8 cellular contexts compared by ENCODE assay signal in genomic region chr2:109129356-109129920, GRCh38. TPM values are rescaled to one million over a fixed set of nuclear protein-coding genes. Genes with fewer than 3 reads are reported as not detected.
DNase-seq lines count a peak whose midpoint lies in the region; ATAC-seq, FAIRE-seq and TF ChIP-seq lines count a peak whose summit lies in the region.

No MANE protein-coding gene starts in this region.

- peaks cover 10% of the 10 kb centered on the region for H3F3A ChIP-seq in smooth muscle cell (ENCODE audit: low read depth)

- no peaks in the 10 kb centered on the region for H3K36me3 Mint-ChIP-seq in astrocyte (ENCODE audit: low read depth, unreplicated experiment)

- TF ChIP-seq CTCF in LNCaP clone FGC (IDR thresholded peaks at IDR 0.05; ENCODE audit: control insufficient read depth, extremely low read depth, insufficient read depth) (no peak), astrocyte (IDR thresholded peaks at IDR 0.05; ENCODE audit: insufficient read depth, low read depth, low read length) (no peak), smooth muscle cell (IDR thresholded peaks at IDR 0.05; ENCODE audit: borderline replicate concordance, insufficient read depth, poor library complexity, severe bottlenecking) (no peak)

- H3K36me3 ChIP-seq in astrocyte (ENCODE audit: insufficient read depth, low read length): no peaks in the 10 kb centered on the region
- no peaks in the 10 kb centered on the region for H3K36me3 ChIP-seq in iPS-20b (ENCODE audit: insufficient read depth, low read depth, low read length)
- no peaks in the 10 kb centered on the region for H3K36me3 ChIP-seq in smooth muscle cell (ENCODE audit: low read depth)

- WGBS in smooth muscle cell (ENCODE audit: low lambda C conversion rate): 3% methylated on average over 68 of the region's 70 CpGs

- H3K4me2 ChIP-seq in astrocyte (ENCODE audit: low read length) (peak overlapping the region; percentile 94), smooth muscle cell (peak overlapping the region; percentile 87)

- no peaks in the 10 kb centered on the region for H3K9me3 Mint-ChIP-seq in astrocyte (ENCODE audit: unreplicated experiment)

- H3K79me2 ChIP-seq in astrocyte (ENCODE audit: insufficient read depth, low read length) (peaks cover 48% of the 10 kb centered on the region), smooth muscle cell (ENCODE audit: low read depth) (peaks cover 46% of the 10 kb centered on the region)

- DNase-seq in LNCaP clone FGC (ENCODE audit: low read depth) (no peak), astrocyte (ENCODE audit: low read depth) (peak; percentile 21), smooth muscle cell (lab: John Stamatoyannopoulos, UW; ENCODE audit: unreplicated experiment) (no peak), NCI-H1105 treated with DMSO at 0.1 percent for 48 hours (lab: John Stamatoyannopoulos, UW) (no peak), AML-193 (lab: John Stamatoyannopoulos, UW) (no peak)

- H2AFZ ChIP-seq in astrocyte (ENCODE audit: low read depth, low read length) (peak overlapping the region; percentile 88), smooth muscle cell (ENCODE audit: low read depth) (no peak overlapping the region)

- no peak overlapping the region for H3K27ac Mint-ChIP-seq in astrocyte (ENCODE audit: unreplicated experiment)

- H3K9me3 ChIP-seq in astrocyte (ENCODE audit: insufficient read depth, low read depth, low read length) (no peaks in the 10 kb centered on the region), iPS-20b (ENCODE audit: insufficient read depth, low read depth, low read length) (no peaks in the 10 kb centered on the region), smooth muscle cell (replicated peaks; ENCODE audit: low read depth) (no peaks in the 10 kb centered on the region)

- H3K27me3 ChIP-seq in astrocyte (ENCODE audit: insufficient read depth, low read length) (no peaks in the 10 kb centered on the region), iPS-20b (ENCODE audit: insufficient read depth, low read length) (peaks cover 77% of the 10 kb centered on the region), smooth muscle cell (ENCODE audit: low read depth) (peaks cover 6% of the 10 kb centered on the region)

- H3K4me3 ChIP-seq in LNCaP clone FGC (ENCODE audit: low read depth, low read length) (peak overlapping the region; percentile 30), astrocyte (ENCODE audit: insufficient read depth, low read depth, low read length) (peak overlapping the region; percentile 64), iPS-20b (ENCODE audit: low read length) (peak overlapping the region; percentile 64; the same call in 1 of the 2 replicates), smooth muscle cell (peak overlapping the region; percentile 78)

- peaks cover 38% of the 10 kb centered on the region for H4K20me1 ChIP-seq in astrocyte (ENCODE audit: insufficient read depth, low read length)
- peaks cover 43% of the 10 kb centered on the region for H4K20me1 ChIP-seq in smooth muscle cell (ENCODE audit: low read depth)

- no peak overlapping the region for H3K27ac ChIP-seq in astrocyte (ENCODE audit: low read depth, low read length)
- H3K27ac ChIP-seq in iPS-20b (ENCODE audit: low read length): no peak overlapping the region
- no peak overlapping the region for H3K27ac ChIP-seq in smooth muscle cell (ENCODE audit: low read depth)

- peaks cover 23% of the 10 kb centered on the region for H3K27me3 Mint-ChIP-seq in astrocyte (ENCODE audit: low read depth, unreplicated experiment)

- peak overlapping the region; percentile 77 for H3K4me3 Mint-ChIP-seq in astrocyte (ENCODE audit: unreplicated experiment)

- H3K4me1 ChIP-seq in astrocyte (ENCODE audit: insufficient read depth, low read length) (peaks cover 25% of the 10 kb centered on the region), iPS-20b (ENCODE audit: insufficient read depth, low read length) (no peaks in the 10 kb centered on the region), smooth muscle cell (ENCODE audit: low read depth) (no peaks in the 10 kb centered on the region)

- ATAC-seq in GM18907 (IDR thresholded peaks at IDR 0.05; ENCODE audit: unreplicated experiment): peak; percentile 35
- ATAC-seq in GM21360 (IDR thresholded peaks at IDR 0.05; ENCODE audit: unreplicated experiment): no peak

- peaks cover 33% of the 10 kb centered on the region for H3K4me1 Mint-ChIP-seq in astrocyte (ENCODE audit: low read depth, unreplicated experiment)

- FAIRE-seq in astrocyte (lab: Jason Lieb, UNC): no peak

- H3K9ac ChIP-seq in astrocyte (ENCODE audit: low read length) (peak overlapping the region; percentile 78), iPS-20b (ENCODE audit: low read depth, low read length) (no peak overlapping the region), smooth muscle cell (ENCODE audit: low read depth) (peak overlapping the region; percentile 21)

RNA-seq across cellular contexts. Expression of gene SH3RF3, which starts 0.4 kb away (rescaled TPM):
- total RNA-seq in astrocyte: 7.2 and 7.3 TPM in 2 replicates
- 6.5 and 6.6 TPM in 2 replicates for total RNA-seq in smooth muscle cell
- 6.6 and 11.8 TPM in 2 replicates for polyA plus RNA-seq in smooth muscle cell
